In the genomic region with DNA sequence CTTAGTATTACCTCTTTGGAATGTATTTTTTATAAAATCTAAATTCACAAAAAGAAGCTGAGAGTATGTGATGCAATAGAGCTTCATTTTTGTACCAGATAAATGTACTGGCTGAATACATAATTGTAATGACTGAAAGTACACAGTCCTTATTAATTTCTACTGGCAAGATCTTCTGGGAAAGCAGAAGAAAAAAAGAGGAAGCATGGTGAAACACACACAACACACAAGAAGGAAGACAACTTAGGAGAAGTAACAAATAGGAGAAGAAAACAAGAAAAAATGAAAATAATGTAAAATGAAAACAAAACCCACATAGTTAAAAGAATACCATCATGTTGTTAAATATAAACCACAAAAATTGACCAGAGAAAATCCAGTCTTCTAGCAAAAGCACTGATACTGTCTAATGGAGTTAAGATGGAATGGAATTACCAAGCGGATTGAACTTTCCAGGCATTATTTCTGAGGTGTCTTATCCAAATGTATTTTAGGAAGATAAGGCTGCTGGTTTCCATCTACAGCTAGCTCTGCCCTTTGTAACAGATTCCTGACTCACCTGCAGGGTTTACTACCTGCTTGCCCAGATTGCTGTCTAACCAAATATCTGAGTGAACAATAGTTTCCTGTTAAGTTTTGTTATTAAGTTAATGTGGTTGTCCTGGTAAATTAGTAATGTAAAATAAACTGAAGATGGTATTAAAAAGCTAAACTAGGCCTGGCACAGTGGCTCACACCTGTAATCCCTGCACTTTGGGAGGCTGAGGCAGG, we compare ENCODE assay signal across 20 cellular contexts. TPM values are rescaled to one million over a fixed set of nuclear protein-coding genes. Genes with fewer than 3 reads are reported as not detected.
DNase-seq lines count a peak whose midpoint lies in the region; ATAC-seq and TF ChIP-seq lines count a peak whose summit lies in the region.
"Had no signal": no experiment of that assay in that cellular context is flagged by ENCODE, and none has a peak within 500 bp of the region (broad histone marks: within the 10 kb centered on the region; RNA-seq: fewer than 3 reads in every experiment).

No MANE protein-coding gene starts in this region.

- H3K27me3 ChIP-seq in mammary epithelial cell (ENCODE audit: insufficient read depth, low read length) = no peaks in the 10 kb centered on the region
- H3K27me3 ChIP-seq: BLaER1 had no signal

- WGBS in mammary epithelial cell (ENCODE audit: low coverage, missing lambda C conversion rate) = 100% methylated on average over 1 of the region's 1 CpG

- no peaks in the 10 kb centered on the region for H4K20me1 ChIP-seq in mammary epithelial cell (ENCODE audit: insufficient read depth, low read length)
- H4K20me1 ChIP-seq: BLaER1 had no signal

- intact Hi-C loops in mammary epithelial cell (cut with micrococcal nuclease) (no loop called here), MCF 10A (cut with micrococcal nuclease) (no loop called here), Right ventricle myocardium superior (cut with DNase I) (no loop called here)

- BruUV-seq in mammary epithelial cell (replicated peaks; lab: Mats Ljungman, UMichigan) (no TSS peak), MCF 10A (replicated peaks; lab: Mats Ljungman, UMichigan) (no TSS peak)

- H3K79me2 ChIP-seq in mammary epithelial cell (ENCODE audit: insufficient read depth, low read length) = peaks cover 16% of the 10 kb centered on the region

- H3K9me3 Mint-ChIP-seq in MCF 10A (ENCODE audit: unreplicated experiment) = no peaks in the 10 kb centered on the region
- H3K9me3 Mint-ChIP-seq: activated naive CD8-positive, alpha-beta T cell treated with anti-CD3 and anti-CD28 coated beads, Interleukin-2, amount 50 U/mL, for 24 hours; nephron progenitor cell had no signal

- CTCF ChIA-PET in mammary epithelial cell (lab: Charles Lee; ENCODE audit: low non-redundant PET) = no interaction called here
- CTCF ChIA-PET in MCF 10A (lab: Yijun Ruan, JAX) = no interaction called here

- no peak overlapping the region for H3K4me2 ChIP-seq in mammary epithelial cell (ENCODE audit: insufficient read depth, low read depth, low read length)
- H3K4me2 ChIP-seq: BLaER1 had no signal

- H3K9me3 ChIP-seq in mammary epithelial cell (replicated peaks; ENCODE audit: insufficient read depth, low read length) = no peaks in the 10 kb centered on the region
- H3K9me3 ChIP-seq: BLaER1 had no signal

- H3K4me1 Mint-ChIP-seq in MCF 10A (ENCODE audit: insufficient read depth, unreplicated experiment) = no peaks in the 10 kb centered on the region

- no peak overlapping the region for H3K27ac Mint-ChIP-seq in MCF 10A (ENCODE audit: low read depth, unreplicated experiment)
- H3K27ac Mint-ChIP-seq: activated naive CD8-positive, alpha-beta T cell treated with anti-CD3 and anti-CD28 coated beads, Interleukin-2, amount 50 U/mL, for 24 hours; brain; nephron progenitor cell; T-helper 17 cell had no signal

- no peaks in the 10 kb centered on the region for H3K36me3 ChIP-seq in mammary epithelial cell (ENCODE audit: insufficient read depth, low read length)
- H3K36me3 ChIP-seq: BLaER1 had no signal

- POLR2A ChIA-PET in MCF 10A (lab: Yijun Ruan, JAX) = no interaction called here

- no peak overlapping the region for H3K27ac ChIP-seq in mammary epithelial cell (ENCODE audit: insufficient read depth, low read depth, low read length)
- H3K27ac ChIP-seq: BLaER1, foreskin keratinocyte had no signal

- in situ Hi-C loops in mammary epithelial cell (cut with MboI; ENCODE audit: low sequenced_read_pairs in 2 of 2) = no loop called here

- peak; percentile 18 for DNase-seq in mammary epithelial cell
- no peak for DNase-seq in MCF 10A (ENCODE audit: unreplicated experiment)
- peak; percentile 74 for DNase-seq in SKM-1 (lab: John Stamatoyannopoulos, UW; ENCODE audit: unreplicated experiment)
- DNase-seq in kidney tubule cell (ENCODE audit: low spot score) = peak; percentile 78
- DNase-seq in NCI-H526 treated with DMSO at 0.1 percent for 48 hours (lab: John Stamatoyannopoulos, UW) = no peak
- DNase-seq in Right ventricle myocardium superior = no peak
- DNase-seq: activated naive CD8-positive, alpha-beta T cell treated with anti-CD3 and anti-CD28 coated beads, Interleukin-2, amount 50 U/mL, for 24 hours; dermis blood vessel endothelial cell; DMS 273 treated with DMSO at 0.1 percent for 48 hours; kidney glomerular epithelial cell; NCI-H1092 treated with DMSO at 0.1 percent for 48 hours; NCI-H2081; nephron progenitor cell; SHP77 treated with DMSO at 0.1 percent for 48 hours; T-helper 17 cell had no signal

- no peak overlapping the region for H3K4me3 Mint-ChIP-seq in MCF 10A (ENCODE audit: unreplicated experiment)
- H3K4me3 Mint-ChIP-seq: activated naive CD8-positive, alpha-beta T cell treated with anti-CD3 and anti-CD28 coated beads, Interleukin-2, amount 50 U/mL, for 24 hours; brain; nephron progenitor cell; T-helper 17 cell had no signal

- H3K9ac ChIP-seq in mammary epithelial cell (ENCODE audit: insufficient read depth, low read length) = no peak overlapping the region
- H3K9ac ChIP-seq: BLaER1 had no signal

- TF ChIP-seq CTCF in mammary epithelial cell (conservative IDR thresholded peaks at IDR 0.05 in 1 of 2, IDR thresholded peaks at IDR 0.05 in 1 of 2; ENCODE audit: extremely low read depth in 1 of 2, insufficient read depth in 1 of 2, low read depth in 1 of 2, low read length in 2 of 2) = no peak
- no peak for TF ChIP-seq CTCF in MCF 10A (IDR thresholded peaks at IDR 0.05; ENCODE audit: unreplicated experiment)

- ATAC-seq in Right ventricle myocardium superior (ENCODE audit: poor library complexity) (no peak), HG03039 (IDR thresholded peaks at IDR 0.05; ENCODE audit: unreplicated experiment) (no peak), GM18909 (IDR thresholded peaks at IDR 0.05; ENCODE audit: poor library complexity, unreplicated experiment) (no peak)
- ATAC-seq: activated naive CD8-positive, alpha-beta T cell treated with anti-CD3 and anti-CD28 coated beads, Interleukin-2, amount 50 U/mL, for 24 hours; foreskin keratinocyte; T-helper 17 cell had no signal

- no peak overlapping the region for H2AFZ ChIP-seq in mammary epithelial cell (ENCODE audit: low read depth, low read length)

- dilution Hi-C loops in mammary epithelial cell (cut with HindIII; ENCODE audit: low sequenced_read_pairs) = no loop called here

- no peaks in the 10 kb centered on the region for H3K4me1 ChIP-seq in mammary epithelial cell (ENCODE audit: insufficient read depth, low read length)
- H3K4me1 ChIP-seq: foreskin keratinocyte had no signal

- H3K27me3 Mint-ChIP-seq in MCF 10A (ENCODE audit: insufficient read depth, unreplicated experiment) = no peaks in the 10 kb centered on the region

- no peaks in the 10 kb centered on the region for H3K36me3 Mint-ChIP-seq in MCF 10A (ENCODE audit: insufficient read depth, unreplicated experiment)
- H3K36me3 Mint-ChIP-seq: brain had no signal

- H3K4me3 ChIP-seq in mammary epithelial cell (replicated peaks in 1 of 3; ENCODE audit: insufficient read depth in 1 of 3, low read depth in 2 of 3, low read length in 3 of 3) = no peak overlapping the region
- H3K4me3 ChIP-seq: BLaER1 had no signal

RNA-seq across cellular contexts. Expression of a gene that starts 4.5 kb away (rescaled TPM):
- total RNA-seq in mammary epithelial cell (10 to 100 TPM; 42.2 to 72.5 TPM), MCF 10A (2022) (41.6 and 47.0 TPM in 2 replicates), Right ventricle myocardium superior (20.5 TPM)
- 24.5 TPM for polyA plus RNA-seq in mammary epithelial cell
- 72.0 TPM for polyA minus RNA-seq in mammary epithelial cell

Comparison
In these comparisons a context has a peak if more than half of its experiments do, and no peak if none do; other contexts are left out.
1. DNase-seq: peak in mammary epithelial cell (single experiment), SKM-1 (single experiment) and kidney tubule cell (single experiment); none in MCF 10A (single experiment), NCI-H526 treated with DMSO at 0.1 percent for 48 hours (single experiment) and Right ventricle myocardium superior (single experiment).